ENCODE assay signal across 22 cellular contexts in the genomic region with DNA sequence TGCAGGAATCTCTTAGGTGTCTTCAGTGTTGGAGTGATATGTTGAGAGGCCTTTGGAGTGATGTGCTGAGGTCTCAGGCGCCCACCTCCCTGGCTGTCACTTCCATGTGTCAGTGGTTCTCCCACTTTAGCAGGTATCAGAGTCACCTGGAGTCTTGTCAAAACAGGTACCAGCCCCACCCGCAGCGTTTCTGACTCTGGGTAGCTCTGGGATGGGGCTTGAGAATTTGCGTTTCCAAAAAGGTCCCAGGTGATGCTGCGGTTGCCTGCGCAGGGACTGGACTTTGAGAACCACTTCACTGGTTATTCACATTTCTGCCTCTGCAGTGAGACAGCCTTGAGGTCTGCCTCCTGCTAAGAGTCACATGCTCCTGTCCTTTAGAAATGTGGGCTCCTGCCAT.
"Had no signal": no experiment of that assay in that cellular context is flagged by ENCODE, and none has a peak within 500 bp of the region (broad histone marks: within the 10 kb centered on the region; RNA-seq: fewer than 3 reads in every experiment).

No MANE protein-coding gene starts in this region.

- H3K4me1 Mint-ChIP-seq: activated CD4-positive, alpha-beta T cell treated with anti-CD3 and anti-CD28 coated beads, Interleukin-2, amount 10 ng/mL, durations not matched to agents 7 days and 5 days; immature natural killer cell; natural killer cell had no signal

- H3K9me3 Mint-ChIP-seq: activated CD4-positive, alpha-beta T cell treated with anti-CD3 and anti-CD28 coated beads, Interleukin-2, amount 10 ng/mL, durations not matched to agents 7 days and 5 days; immature natural killer cell; natural killer cell; type B pancreatic cell had no signal

- ATAC-seq: activated CD8-positive, alpha-beta T cell treated with anti-CD3 and anti-CD28 coated beads, Interleukin-2, amount 10 ng/mL, durations not matched to agents 7 days and 5 days; natural killer cell had no signal

- H3K4me3 ChIP-seq: coronary artery, left lung, lung, spleen, testis had no signal

- H3K27me3 ChIP-seq: left lung, spleen, testis had no signal

- H3K27ac Mint-ChIP-seq: activated CD4-positive, alpha-beta T cell treated with anti-CD3 and anti-CD28 coated beads, Interleukin-2, amount 10 ng/mL, durations not matched to agents 7 days and 5 days; immature natural killer cell; natural killer cell; type B pancreatic cell had no signal

- DNase-seq: activated CD4-positive, alpha-beta T cell treated with anti-CD3 and anti-CD28 coated beads, Interleukin-2, amount 10 ng/mL, durations not matched to agents 7 days and 5 days; activated CD8-positive, alpha-beta memory T cell treated with anti-CD3 and anti-CD28 coated beads, Interleukin-2, amount 50 U/mL, for 4 hours; activated CD8-positive, alpha-beta T cell treated with anti-CD3 and anti-CD28 coated beads, Interleukin-2, amount 10 ng/mL, durations not matched to agents 7 days and 5 days; activated naive CD4-positive, alpha-beta T cell treated with Interleukin-2 at 50 U/mL for 16 hours; activated T-cell treated with anti-CD3 and anti-CD28 coated beads, Interleukin-2, amount 50 U/mL, for 48 hours; amygdala; cerebellar nuclear complex; foreskin melanocyte; immature natural killer cell; kidney glomerular epithelial cell; left lung; midbrain; natural killer cell; retina; spleen; stimulated activated CD4-positive, alpha-beta T cell treated with anti-CD3 and anti-CD28 coated beads, Interleukin-4, amount 100 ng/mL, for 1 hour; stimulated activated naive CD4-positive, alpha-beta T cell; testis had no signal

- H3K27me3 Mint-ChIP-seq: activated CD4-positive, alpha-beta T cell treated with anti-CD3 and anti-CD28 coated beads, Interleukin-2, amount 10 ng/mL, durations not matched to agents 7 days and 5 days; progenitor cell of endocrine pancreas; type B pancreatic cell had no signal

- H3K4me1 ChIP-seq: left lung, spleen had no signal

- H3K9me3 ChIP-seq: left lung, spleen, testis had no signal

- H3K4me3 Mint-ChIP-seq: activated CD4-positive, alpha-beta T cell treated with anti-CD3 and anti-CD28 coated beads, Interleukin-2, amount 10 ng/mL, durations not matched to agents 7 days and 5 days; activated CD8-positive, alpha-beta T cell treated with anti-CD3 and anti-CD28 coated beads, Interleukin-2, amount 10 ng/mL, durations not matched to agents 7 days and 5 days; immature natural killer cell; natural killer cell; type B pancreatic cell had no signal

- H3K27ac ChIP-seq: coronary artery, left lung, testis had no signal
